Comparison of ENCODE assay signal across 8 cellular contexts in genomic region chr19:35592226-35592625, GRCh38. TPM values are rescaled to one million over a fixed set of nuclear protein-coding genes. Genes with fewer than 3 reads are reported as not detected.
DNase-seq lines count a peak whose midpoint lies in the region; ATAC-seq and TF ChIP-seq lines count a peak whose summit lies in the region.

No MANE protein-coding gene starts in this region.

- H3K4me3 ChIP-seq in NB4 (ENCODE audit: low read depth, low read length), result no peak overlapping the region
- H3K4me3 ChIP-seq in body of pancreas, result no peak overlapping the region
- no peak overlapping the region for H3K4me3 ChIP-seq in lung

- no peaks in the 10 kb centered on the region for H3K36me3 Mint-ChIP-seq in activated naive CD4-positive, alpha-beta T cell treated with anti-CD3 and anti-CD28 coated beads, Interleukin-2, amount 10 ng/mL, durations not matched to agents 7 days and 5 days

- H3K4me1 ChIP-seq in body of pancreas (peaks cover 6% of the 10 kb centered on the region), lung (ENCODE audit: control insufficient read depth in 2 of 2, insufficient read depth in 2 of 2, low read length in 2 of 2) (no peaks in the 10 kb centered on the region)

- H3K27me3 ChIP-seq in body of pancreas, result no peaks in the 10 kb centered on the region
- no peaks in the 10 kb centered on the region for H3K27me3 ChIP-seq in lung (ENCODE audit: control insufficient read depth, insufficient read depth)

- intact Hi-C loops in body of pancreas (cut with DNase I), result no loop called here

- no peak overlapping the region for H3K27ac ChIP-seq in body of pancreas
- no peak overlapping the region for H3K27ac ChIP-seq in lung (ENCODE audit: low read depth in 1 of 2, low read length in 1 of 2)

- H3K27me3 Mint-ChIP-seq in activated naive CD4-positive, alpha-beta T cell treated with anti-CD3 and anti-CD28 coated beads, Interleukin-2, amount 10 ng/mL, durations not matched to agents 7 days and 5 days, result peaks cover 22% of the 10 kb centered on the region

- no peaks in the 10 kb centered on the region for H3K9me3 Mint-ChIP-seq in activated naive CD4-positive, alpha-beta T cell treated with anti-CD3 and anti-CD28 coated beads, Interleukin-2, amount 10 ng/mL, durations not matched to agents 7 days and 5 days

- ATAC-seq in body of pancreas, result peak; percentile 86
- ATAC-seq in lung (ENCODE audit: insufficient read depth, low FRiP score), result no peak
- no peak for ATAC-seq in HG02885 (IDR thresholded peaks at IDR 0.05; ENCODE audit: poor library complexity, unreplicated experiment)
- no peak for ATAC-seq in GM18520 (IDR thresholded peaks at IDR 0.05; ENCODE audit: unreplicated experiment)

- H3K4me3 Mint-ChIP-seq in activated naive CD4-positive, alpha-beta T cell treated with anti-CD3 and anti-CD28 coated beads, Interleukin-2, amount 10 ng/mL, durations not matched to agents 7 days and 5 days, result no peak overlapping the region

- CTCF ChIA-PET in activated naive CD4-positive, alpha-beta T cell treated with anti-CD3 and anti-CD28 coated beads, Interleukin-2, amount 10 ng/mL, durations not matched to agents 7 days and 5 days (lab: Charles Lee), result interaction anchor here (0.8 to 2.8 kb wide), 5 partner anchors 43 to 97 kb away, joined by 5 to 20 read pairs (median 8); no protein-coding TSS in a partner anchor

- DNase-seq in activated naive CD4-positive, alpha-beta T cell treated with anti-CD3 and anti-CD28 coated beads, Interleukin-2, amount 10 ng/mL, durations not matched to agents 7 days and 5 days, result peak; percentile 50
- no peak for DNase-seq in activated naive CD4-positive, alpha-beta T cell (lab: John Stamatoyannopoulos, UW)
- DNase-seq in NB4 (ENCODE audit: low read depth), result peak; percentile 43
- peak; percentile 66 to 80 (median 70) for DNase-seq in body of pancreas
- DNase-seq in lung (ENCODE audit: low spot score), result no peak
- no peak for DNase-seq in mesenteric fat pad (ENCODE audit: low spot score)

- H3K9me3 ChIP-seq in body of pancreas, result no peaks in the 10 kb centered on the region
- no peaks in the 10 kb centered on the region for H3K9me3 ChIP-seq in lung (ENCODE audit: control insufficient read depth in 2 of 2, insufficient read depth in 1 of 2, low read length in 1 of 2)

- TF ChIP-seq POLR2A in NB4 (IDR thresholded peaks at IDR 0.05; ENCODE audit: extremely low read depth, insufficient read length), result no peak
- no peak for TF ChIP-seq POLR2A in body of pancreas (IDR thresholded peaks at IDR 0.05)

- 11 to 16% methylated on average over 8 of the region's 8 CpGs for WGBS in body of pancreas, 2 donors
- 22 to 28% methylated on average over 8 of the region's 8 CpGs for WGBS in lung, 2 donors

- peaks cover 10% of the 10 kb centered on the region for H3K4me1 Mint-ChIP-seq in activated naive CD4-positive, alpha-beta T cell treated with anti-CD3 and anti-CD28 coated beads, Interleukin-2, amount 10 ng/mL, durations not matched to agents 7 days and 5 days

- TF ChIP-seq CTCF in NB4 (IDR thresholded peaks at IDR 0.05; ENCODE audit: low read depth, low read length) (peak; percentile 27), body of pancreas (IDR thresholded peaks at IDR 0.05) (peak; percentile 53 to 89 (median 81)), lung (IDR thresholded peaks at IDR 0.05; ENCODE audit: control extremely low read depth, extremely low read depth) (peak; percentile 9)

- H3K27ac Mint-ChIP-seq in activated naive CD4-positive, alpha-beta T cell treated with anti-CD3 and anti-CD28 coated beads, Interleukin-2, amount 10 ng/mL, durations not matched to agents 7 days and 5 days, result no peak overlapping the region

- H3K36me3 ChIP-seq in body of pancreas (replicated peaks in 1 of 2; ENCODE audit: insufficient read depth in 1 of 2, low read depth in 2 of 2) (no peaks in the 10 kb centered on the region), lung (ENCODE audit: control insufficient read depth in 2 of 2, insufficient read depth in 2 of 2, low read length in 2 of 2) (no peaks in the 10 kb centered on the region)

RNA-seq across cellular contexts. Expression of gene PMIS2, which starts 6.3 kb away (rescaled TPM):
- total RNA-seq in body of pancreas (not detected), lung (not detected), mesenteric fat pad (not detected)
- not detected for polyA plus RNA-seq in lung

RNA-seq across cellular contexts. Expression of gene HAUS5, which starts 20.3 kb away (rescaled TPM):
- 10 to 100 TPM in 1 of 2 donors, 1 to 10 TPM in 1; 9.6 to 14.5 TPM for total RNA-seq in body of pancreas
- 10 to 100 TPM; 13.9 to 15.8 TPM for total RNA-seq in lung
- 10 to 100 TPM in 1 of 2 donors, 1 to 10 TPM in 1; 6.0 to 16.5 TPM for polyA plus RNA-seq in lung
- total RNA-seq in mesenteric fat pad, result 6.4 TPM

RNA-seq across cellular contexts. Expression of gene ATP4A, which starts 28.8 kb away (rescaled TPM):
- total RNA-seq in body of pancreas (1 to 10 TPM in 1 of 2 donors, not detected in 1; 8.2 TPM), lung (not detected), mesenteric fat pad (not detected)
- polyA plus RNA-seq in lung, result under 1 TPM in 1 of 2 donors, not detected in 1; 0.01 TPM

RNA-seq across cellular contexts. Expression of gene RBM42, which starts 36.6 kb away (rescaled TPM):
- total RNA-seq in body of pancreas, result 10 to 100 TPM; 26.7 to 65.3 TPM
- total RNA-seq in lung, result 10 to 100 TPM; 28.4 to 77.4 TPM
- 10 to 100 TPM; 68.6 to 84.0 TPM for polyA plus RNA-seq in lung
- 63.9 TPM for total RNA-seq in mesenteric fat pad

RNA-seq across cellular contexts. Expression of gene TMEM147, which starts 46.8 kb away (rescaled TPM):
- total RNA-seq in body of pancreas (10 to 100 TPM; 59.4 to 67.9 TPM), lung (10 to 100 TPM; 39.0 to 98.8 TPM), mesenteric fat pad (86.8 TPM)
- polyA plus RNA-seq in lung, result 100 to 1,000 TPM; 150 to 167 TPM

Comparison
In these comparisons a context has a peak if more than half of its experiments do, and no peak if none do; other contexts are left out.
1. DNase-seq: peak in activated naive CD4-positive, alpha-beta T cell treated with anti-CD3 and anti-CD28 coated beads, Interleukin-2, amount 10 ng/mL, durations not matched to agents 7 days and 5 days (single experiment), NB4 (single experiment) and body of pancreas (4 of 4); none in activated naive CD4-positive, alpha-beta T cell (0 of 4), lung (single experiment) and mesenteric fat pad (single experiment).
2. CTCF ChIP-seq: peak in every context shown above with its lines; median percentile 81 in body of pancreas; 27 in NB4; 9 in lung.